8 cellular contexts compared by ENCODE assay signal in the genomic region with DNA sequence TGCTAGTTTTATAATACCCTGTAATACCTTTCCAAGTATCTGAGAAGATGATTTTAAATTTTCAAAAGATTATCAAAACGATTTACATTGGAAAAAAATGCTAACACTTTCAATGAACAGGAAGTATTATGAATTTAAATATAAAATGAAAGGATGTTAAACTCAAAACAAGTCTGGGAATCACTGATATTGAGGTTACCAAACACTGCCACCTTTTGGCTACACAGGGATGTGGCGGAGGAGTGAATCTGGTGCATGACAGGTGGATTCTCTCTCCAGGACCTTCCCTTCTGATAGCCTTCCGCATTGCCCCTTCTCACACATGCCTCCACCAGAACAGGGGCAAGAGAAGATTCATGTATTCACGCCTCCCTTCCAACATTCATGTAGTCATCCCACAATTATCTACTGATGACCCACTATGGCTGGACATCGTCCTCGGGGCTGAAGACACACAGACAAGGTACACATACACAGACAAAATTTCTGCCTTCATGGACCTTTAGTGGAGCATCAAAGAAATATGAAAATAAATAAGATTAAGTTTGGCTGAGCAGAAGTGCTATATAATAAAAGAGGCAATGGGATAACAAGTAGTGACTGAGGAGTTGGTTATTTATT. TPM values are rescaled to one million over a fixed set of nuclear protein-coding genes. Genes with fewer than 3 reads are reported as not detected.
DNase-seq lines count a peak whose midpoint lies in the region; ATAC-seq lines count a peak whose summit lies in the region.

No MANE protein-coding gene starts in this region.

- ATAC-seq in Right ventricle myocardium superior (ENCODE audit: poor library complexity) (peak; percentile 47), Right ventricle myocardium inferior (no peak), HG02759 (IDR thresholded peaks at IDR 0.05; ENCODE audit: unreplicated experiment) (no peak), HG03097 (IDR thresholded peaks at IDR 0.05; ENCODE audit: low FRiP score, unreplicated experiment) (no peak)

- intact Hi-C loops in Right ventricle myocardium superior (cut with DNase I), result no loop called here
- intact Hi-C loops in Right ventricle myocardium inferior (cut with DNase I), result loop anchor here (2.0 kb wide), 1 partner anchor 14 kb away; no protein-coding TSS in a partner anchor

- DNase-seq in Right ventricle myocardium superior (no peak), Right ventricle myocardium inferior (ENCODE audit: missing footprints) (no peak), NCI-H2196 (lab: John Stamatoyannopoulos, UW; ENCODE audit: unreplicated experiment) (peak; percentile 46), iPS-NIHi11 (ENCODE audit: low spot score) (peak; percentile 65), superior temporal gyrus (ENCODE audit: extremely low spot score) (peak; percentile 39)
- DNase-seq in activated naive CD4-positive, alpha-beta T cell treated with Interleukin-2 at 50 U/mL for 16 hours, result peak; percentile 34

RNA-seq across cellular contexts. Expression of gene ATG16L2, which starts 34.7 kb away (rescaled TPM):
- total RNA-seq in Right ventricle myocardium superior, result 16.8 TPM
- 16.5 TPM for total RNA-seq in Right ventricle myocardium inferior

RNA-seq across cellular contexts. Expression of gene STARD10, which starts 55.1 kb away (rescaled TPM):
- 117 TPM for total RNA-seq in Right ventricle myocardium superior
- total RNA-seq in Right ventricle myocardium inferior, result 114 TPM

Comparison
In these comparisons a context has a peak if more than half of its experiments do, and no peak if none do; other contexts are left out.
1. DNase-seq: peak in NCI-H2196 (single experiment), activated naive CD4-positive, alpha-beta T cell treated with Interleukin-2 at 50 U/mL for 16 hours (single experiment), iPS-NIHi11 (single experiment) and superior temporal gyrus (single experiment); none in Right ventricle myocardium superior (single experiment) and Right ventricle myocardium inferior (single experiment).